In genomic region chr18:2602844-2603243, GRCh38 we compare ENCODE assay signal across 2 cellular contexts.
TF ChIP-seq lines count a peak whose summit lies in the region.

No MANE protein-coding gene starts in this region.

TF ChIP-seq in SK-N-SH, 30 proteins besides CTCF, POLR2A, EP300 and RAD21:
- TF ChIP-seq TAF1 (IDR thresholded peaks at IDR 0.05; ENCODE audit: borderline replicate concordance, low read depth, low read length) (no peak), JUND (IDR thresholded peaks at IDR 0.05) (no peak), IRF3 (IDR thresholded peaks at IDR 0.05; ENCODE audit: low read depth, low read length) (no peak), MAX (IDR thresholded peaks at IDR 0.05; ENCODE audit: low read depth) (no peak), RFX5 (IDR thresholded peaks at IDR 0.05; ENCODE audit: low read length) (no peak), FOXM1 (IDR thresholded peaks at IDR 0.05; ENCODE audit: low read depth) (no peak), CHD2 (IDR thresholded peaks at IDR 0.05; ENCODE audit: low read length, partially characterized antibody) (no peak), REST (IDR thresholded peaks at IDR 0.05; ENCODE audit: low read depth, low read length) (no peak), ZBTB33 (IDR thresholded peaks at IDR 0.05; ENCODE audit: borderline replicate concordance, low read depth) (no peak), USF1 (IDR thresholded peaks at IDR 0.05; ENCODE audit: borderline replicate concordance, low read depth) (no peak), RCOR1 (IDR thresholded peaks at IDR 0.05; ENCODE audit: low read length) (no peak), USF2 (IDR thresholded peaks at IDR 0.05; ENCODE audit: borderline replicate concordance, low read depth, low read length) (no peak)

TF ChIP-seq in SK-N-SH treated with all-trans-retinoic acid at 6 μM for 48 hours, 23 proteins besides CTCF, POLR2A, EP300 and RAD21:
- TF ChIP-seq TOX (CRISPR knock-in tag; IDR thresholded peaks at IDR 0.05; ENCODE audit: borderline replicate concordance) (no peak), PATZ1 (CRISPR knock-in tag; IDR thresholded peaks at IDR 0.05; ENCODE audit: borderline replicate concordance) (no peak), TSHZ2 (CRISPR knock-in tag; IDR thresholded peaks at IDR 0.05) (no peak), ZNF70 (CRISPR knock-in tag; IDR thresholded peaks at IDR 0.05) (no peak), CSDC2 (CRISPR knock-in tag; IDR thresholded peaks at IDR 0.05) (no peak), TCF4 (CRISPR knock-in tag; IDR thresholded peaks at IDR 0.05; ENCODE audit: borderline replicate concordance) (no peak), ZFP3 (CRISPR knock-in tag; IDR thresholded peaks at IDR 0.05) (no peak), CREB5 (CRISPR knock-in tag; IDR thresholded peaks at IDR 0.05; ENCODE audit: low read depth) (no peak), OSR1 (CRISPR knock-in tag; IDR thresholded peaks at IDR 0.05) (no peak), ISL1 (CRISPR knock-in tag; IDR thresholded peaks at IDR 0.05) (no peak), ESRRG (CRISPR knock-in tag; IDR thresholded peaks at IDR 0.05) (no peak), BACH2 (CRISPR knock-in tag; IDR thresholded peaks at IDR 0.05; ENCODE audit: borderline replicate concordance) (no peak), PPARA (CRISPR knock-in tag; IDR thresholded peaks at IDR 0.05; ENCODE audit: borderline replicate concordance) (no peak), GLIS3 (CRISPR knock-in tag; IDR thresholded peaks at IDR 0.05) (no peak), ARNTL (CRISPR knock-in tag; IDR thresholded peaks at IDR 0.05; ENCODE audit: borderline replicate concordance, low read depth) (no peak), POU6F1 (CRISPR knock-in tag; IDR thresholded peaks at IDR 0.05; ENCODE audit: borderline replicate concordance, low read depth) (no peak), ZFP30 (CRISPR knock-in tag; IDR thresholded peaks at IDR 0.05) (no peak), RARB (CRISPR knock-in tag; IDR thresholded peaks at IDR 0.05) (no peak), ZNF565 (CRISPR knock-in tag; conservative IDR thresholded peaks at IDR 0.05; ENCODE audit: low read depth) (no peak), ZC3H10 (CRISPR knock-in tag; IDR thresholded peaks at IDR 0.05) (no peak)
TF ChIP-seq in SK-N-SH treated with all-trans-retinoic acid at 6 μM for 48 hours: peak in this region for 0.
